ENCODE assay signal across 2 cellular contexts in the genomic region with DNA sequence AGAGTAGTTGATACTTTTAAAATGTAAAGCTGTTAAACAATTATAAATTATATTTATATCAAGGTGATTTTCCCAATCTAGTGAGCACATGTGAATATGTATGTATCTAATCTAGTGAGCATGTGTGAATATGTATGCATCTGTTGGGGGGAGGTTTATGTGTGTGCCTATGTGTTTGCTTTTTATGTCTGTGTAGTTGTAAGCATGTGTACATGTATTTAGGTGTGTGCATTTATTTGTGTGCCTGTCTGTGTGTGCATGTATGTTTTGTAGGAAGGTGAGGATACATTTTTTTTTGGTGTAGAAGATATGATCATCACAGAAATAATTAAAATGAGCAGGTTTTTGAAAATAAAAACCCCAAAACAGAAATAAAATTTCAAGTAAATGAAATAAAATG.
TF ChIP-seq lines count a peak whose summit lies in the region.

No MANE protein-coding gene starts in this region.

TF ChIP-seq in HepG2, 621 proteins besides CTCF, POLR2A, EP300 and RAD21:
- TF ChIP-seq, protein P1, sequence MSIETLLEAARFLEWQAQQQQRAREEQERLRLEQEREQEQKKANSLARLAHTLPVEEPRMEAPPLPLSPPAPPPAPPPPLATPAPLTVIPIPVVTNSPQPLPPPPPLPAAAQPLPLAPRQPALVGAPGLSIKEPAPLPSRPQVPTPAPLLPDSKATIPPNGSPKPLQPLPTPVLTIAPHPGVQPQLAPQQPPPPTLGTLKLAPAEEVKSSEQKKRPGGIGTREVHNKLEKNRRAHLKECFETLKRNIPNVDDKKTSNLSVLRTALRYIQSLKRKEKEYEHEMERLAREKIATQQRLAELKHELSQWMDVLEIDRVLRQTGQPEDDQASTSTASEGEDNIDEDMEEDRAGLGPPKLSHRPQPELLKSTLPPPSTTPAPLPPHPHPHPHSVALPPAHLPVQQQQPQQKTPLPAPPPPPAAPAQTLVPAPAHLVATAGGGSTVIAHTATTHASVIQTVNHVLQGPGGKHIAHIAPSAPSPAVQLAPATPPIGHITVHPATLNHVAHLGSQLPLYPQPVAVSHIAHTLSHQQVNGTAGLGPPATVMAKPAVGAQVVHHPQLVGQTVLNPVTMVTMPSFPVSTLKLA (IDR thresholded peaks at IDR 0.05), result peak; percentile 33; the same call in 1 of the 2 replicates
- TF ChIP-seq ZNF136 (CRISPR knock-in tag; IDR thresholded peaks at IDR 0.05; ENCODE audit: low read depth), result no peak

TF ChIP-seq in WTC11, 78 proteins besides CTCF, POLR2A, EP300 and RAD21:
- TF ChIP-seq, protein P2, sequence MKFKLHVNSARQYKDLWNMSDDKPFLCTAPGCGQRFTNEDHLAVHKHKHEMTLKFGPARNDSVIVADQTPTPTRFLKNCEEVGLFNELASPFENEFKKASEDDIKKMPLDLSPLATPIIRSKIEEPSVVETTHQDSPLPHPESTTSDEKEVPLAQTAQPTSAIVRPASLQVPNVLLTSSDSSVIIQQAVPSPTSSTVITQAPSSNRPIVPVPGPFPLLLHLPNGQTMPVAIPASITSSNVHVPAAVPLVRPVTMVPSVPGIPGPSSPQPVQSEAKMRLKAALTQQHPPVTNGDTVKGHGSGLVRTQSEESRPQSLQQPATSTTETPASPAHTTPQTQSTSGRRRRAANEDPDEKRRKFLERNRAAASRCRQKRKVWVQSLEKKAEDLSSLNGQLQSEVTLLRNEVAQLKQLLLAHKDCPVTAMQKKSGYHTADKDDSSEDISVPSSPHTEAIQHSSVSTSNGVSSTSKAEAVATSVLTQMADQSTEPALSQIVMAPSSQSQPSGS (CRISPR knock-in tag; IDR thresholded peaks at IDR 0.05; ENCODE audit: borderline replicate concordance, low read depth), result no peak
- TF ChIP-seq, protein P3, sequence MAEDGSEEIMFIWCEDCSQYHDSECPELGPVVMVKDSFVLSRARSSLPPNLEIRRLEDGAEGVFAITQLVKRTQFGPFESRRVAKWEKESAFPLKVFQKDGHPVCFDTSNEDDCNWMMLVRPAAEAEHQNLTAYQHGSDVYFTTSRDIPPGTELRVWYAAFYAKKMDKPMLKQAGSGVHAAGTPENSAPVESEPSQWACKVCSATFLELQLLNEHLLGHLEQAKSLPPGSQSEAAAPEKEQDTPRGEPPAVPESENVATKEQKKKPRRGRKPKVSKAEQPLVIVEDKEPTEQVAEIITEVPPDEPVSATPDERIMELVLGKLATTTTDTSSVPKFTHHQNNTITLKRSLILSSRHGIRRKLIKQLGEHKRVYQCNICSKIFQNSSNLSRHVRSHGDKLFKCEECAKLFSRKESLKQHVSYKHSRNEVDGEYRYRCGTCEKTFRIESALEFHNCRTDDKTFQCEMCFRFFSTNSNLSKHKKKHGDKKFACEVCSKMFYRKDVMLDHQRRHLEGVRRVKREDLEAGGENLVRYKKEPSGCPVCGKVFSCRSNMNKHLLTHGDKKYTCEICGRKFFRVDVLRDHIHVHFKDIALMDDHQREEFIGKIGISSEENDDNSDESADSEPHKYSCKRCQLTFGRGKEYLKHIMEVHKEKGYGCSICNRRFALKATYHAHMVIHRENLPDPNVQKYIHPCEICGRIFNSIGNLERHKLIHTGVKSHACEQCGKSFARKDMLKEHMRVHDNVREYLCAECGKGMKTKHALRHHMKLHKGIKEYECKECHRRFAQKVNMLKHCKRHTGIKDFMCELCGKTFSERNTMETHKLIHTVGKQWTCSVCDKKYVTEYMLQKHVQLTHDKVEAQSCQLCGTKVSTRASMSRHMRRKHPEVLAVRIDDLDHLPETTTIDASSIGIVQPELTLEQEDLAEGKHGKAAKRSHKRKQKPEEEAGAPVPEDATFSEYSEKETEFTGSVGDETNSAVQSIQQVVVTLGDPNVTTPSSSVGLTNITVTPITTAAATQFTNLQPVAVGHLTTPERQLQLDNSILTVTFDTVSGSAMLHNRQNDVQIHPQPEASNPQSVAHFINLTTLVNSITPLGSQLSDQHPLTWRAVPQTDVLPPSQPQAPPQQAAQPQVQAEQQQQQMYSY (CRISPR knock-in tag; IDR thresholded peaks at IDR 0.05), result no peak
- TF ChIP-seq, protein P4, sequence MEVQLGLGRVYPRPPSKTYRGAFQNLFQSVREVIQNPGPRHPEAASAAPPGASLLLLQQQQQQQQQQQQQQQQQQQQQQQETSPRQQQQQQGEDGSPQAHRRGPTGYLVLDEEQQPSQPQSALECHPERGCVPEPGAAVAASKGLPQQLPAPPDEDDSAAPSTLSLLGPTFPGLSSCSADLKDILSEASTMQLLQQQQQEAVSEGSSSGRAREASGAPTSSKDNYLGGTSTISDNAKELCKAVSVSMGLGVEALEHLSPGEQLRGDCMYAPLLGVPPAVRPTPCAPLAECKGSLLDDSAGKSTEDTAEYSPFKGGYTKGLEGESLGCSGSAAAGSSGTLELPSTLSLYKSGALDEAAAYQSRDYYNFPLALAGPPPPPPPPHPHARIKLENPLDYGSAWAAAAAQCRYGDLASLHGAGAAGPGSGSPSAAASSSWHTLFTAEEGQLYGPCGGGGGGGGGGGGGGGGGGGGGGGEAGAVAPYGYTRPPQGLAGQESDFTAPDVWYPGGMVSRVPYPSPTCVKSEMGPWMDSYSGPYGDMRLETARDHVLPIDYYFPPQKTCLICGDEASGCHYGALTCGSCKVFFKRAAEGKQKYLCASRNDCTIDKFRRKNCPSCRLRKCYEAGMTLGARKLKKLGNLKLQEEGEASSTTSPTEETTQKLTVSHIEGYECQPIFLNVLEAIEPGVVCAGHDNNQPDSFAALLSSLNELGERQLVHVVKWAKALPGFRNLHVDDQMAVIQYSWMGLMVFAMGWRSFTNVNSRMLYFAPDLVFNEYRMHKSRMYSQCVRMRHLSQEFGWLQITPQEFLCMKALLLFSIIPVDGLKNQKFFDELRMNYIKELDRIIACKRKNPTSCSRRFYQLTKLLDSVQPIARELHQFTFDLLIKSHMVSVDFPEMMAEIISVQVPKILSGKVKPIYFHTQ (CRISPR knock-in tag; IDR thresholded peaks at IDR 0.05), result no peak
- TF ChIP-seq TEAD1 (CRISPR knock-in tag; IDR thresholded peaks at IDR 0.05), result no peak
- TF ChIP-seq FOXK1 (CRISPR knock-in tag; IDR thresholded peaks at IDR 0.05), result no peak
- no peak for TF ChIP-seq ZNF671 (CRISPR knock-in tag; IDR thresholded peaks at IDR 0.05)
- TF ChIP-seq, protein P5, sequence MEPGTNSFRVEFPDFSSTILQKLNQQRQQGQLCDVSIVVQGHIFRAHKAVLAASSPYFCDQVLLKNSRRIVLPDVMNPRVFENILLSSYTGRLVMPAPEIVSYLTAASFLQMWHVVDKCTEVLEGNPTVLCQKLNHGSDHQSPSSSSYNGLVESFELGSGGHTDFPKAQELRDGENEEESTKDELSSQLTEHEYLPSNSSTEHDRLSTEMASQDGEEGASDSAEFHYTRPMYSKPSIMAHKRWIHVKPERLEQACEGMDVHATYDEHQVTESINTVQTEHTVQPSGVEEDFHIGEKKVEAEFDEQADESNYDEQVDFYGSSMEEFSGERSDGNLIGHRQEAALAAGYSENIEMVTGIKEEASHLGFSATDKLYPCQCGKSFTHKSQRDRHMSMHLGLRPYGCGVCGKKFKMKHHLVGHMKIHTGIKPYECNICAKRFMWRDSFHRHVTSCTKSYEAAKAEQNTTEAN (CRISPR knock-in tag; IDR thresholded peaks at IDR 0.05), result no peak
- no peak for TF ChIP-seq NFATC4 (CRISPR knock-in tag; IDR thresholded peaks at IDR 0.05)
- TF ChIP-seq, protein P6, sequence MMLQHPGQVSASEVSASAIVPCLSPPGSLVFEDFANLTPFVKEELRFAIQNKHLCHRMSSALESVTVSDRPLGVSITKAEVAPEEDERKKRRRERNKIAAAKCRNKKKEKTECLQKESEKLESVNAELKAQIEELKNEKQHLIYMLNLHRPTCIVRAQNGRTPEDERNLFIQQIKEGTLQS (CRISPR knock-in tag; conservative IDR thresholded peaks at IDR 0.05), result no peak
- TF ChIP-seq, protein P7, sequence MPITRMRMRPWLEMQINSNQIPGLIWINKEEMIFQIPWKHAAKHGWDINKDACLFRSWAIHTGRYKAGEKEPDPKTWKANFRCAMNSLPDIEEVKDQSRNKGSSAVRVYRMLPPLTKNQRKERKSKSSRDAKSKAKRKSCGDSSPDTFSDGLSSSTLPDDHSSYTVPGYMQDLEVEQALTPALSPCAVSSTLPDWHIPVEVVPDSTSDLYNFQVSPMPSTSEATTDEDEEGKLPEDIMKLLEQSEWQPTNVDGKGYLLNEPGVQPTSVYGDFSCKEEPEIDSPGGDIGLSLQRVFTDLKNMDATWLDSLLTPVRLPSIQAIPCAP (CRISPR knock-in tag; IDR thresholded peaks at IDR 0.05), result no peak
- no peak for TF ChIP-seq ZNF317 (CRISPR knock-in tag; IDR thresholded peaks at IDR 0.05; ENCODE audit: borderline replicate concordance, low read depth)
- no peak for TF ChIP-seq ELF4 (CRISPR knock-in tag; IDR thresholded peaks at IDR 0.05; ENCODE audit: low read depth)
- no peak for TF ChIP-seq CREB1 (CRISPR knock-in tag; IDR thresholded peaks at IDR 0.05)
- TF ChIP-seq, protein P8, sequence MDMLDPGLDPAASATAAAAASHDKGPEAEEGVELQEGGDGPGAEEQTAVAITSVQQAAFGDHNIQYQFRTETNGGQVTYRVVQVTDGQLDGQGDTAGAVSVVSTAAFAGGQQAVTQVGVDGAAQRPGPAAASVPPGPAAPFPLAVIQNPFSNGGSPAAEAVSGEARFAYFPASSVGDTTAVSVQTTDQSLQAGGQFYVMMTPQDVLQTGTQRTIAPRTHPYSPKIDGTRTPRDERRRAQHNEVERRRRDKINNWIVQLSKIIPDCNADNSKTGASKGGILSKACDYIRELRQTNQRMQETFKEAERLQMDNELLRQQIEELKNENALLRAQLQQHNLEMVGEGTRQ (CRISPR knock-in tag; IDR thresholded peaks at IDR 0.05), result no peak
- TF ChIP-seq ZNF138 (CRISPR knock-in tag; conservative IDR thresholded peaks at IDR 0.05), result no peak
- TF ChIP-seq, protein P9, sequence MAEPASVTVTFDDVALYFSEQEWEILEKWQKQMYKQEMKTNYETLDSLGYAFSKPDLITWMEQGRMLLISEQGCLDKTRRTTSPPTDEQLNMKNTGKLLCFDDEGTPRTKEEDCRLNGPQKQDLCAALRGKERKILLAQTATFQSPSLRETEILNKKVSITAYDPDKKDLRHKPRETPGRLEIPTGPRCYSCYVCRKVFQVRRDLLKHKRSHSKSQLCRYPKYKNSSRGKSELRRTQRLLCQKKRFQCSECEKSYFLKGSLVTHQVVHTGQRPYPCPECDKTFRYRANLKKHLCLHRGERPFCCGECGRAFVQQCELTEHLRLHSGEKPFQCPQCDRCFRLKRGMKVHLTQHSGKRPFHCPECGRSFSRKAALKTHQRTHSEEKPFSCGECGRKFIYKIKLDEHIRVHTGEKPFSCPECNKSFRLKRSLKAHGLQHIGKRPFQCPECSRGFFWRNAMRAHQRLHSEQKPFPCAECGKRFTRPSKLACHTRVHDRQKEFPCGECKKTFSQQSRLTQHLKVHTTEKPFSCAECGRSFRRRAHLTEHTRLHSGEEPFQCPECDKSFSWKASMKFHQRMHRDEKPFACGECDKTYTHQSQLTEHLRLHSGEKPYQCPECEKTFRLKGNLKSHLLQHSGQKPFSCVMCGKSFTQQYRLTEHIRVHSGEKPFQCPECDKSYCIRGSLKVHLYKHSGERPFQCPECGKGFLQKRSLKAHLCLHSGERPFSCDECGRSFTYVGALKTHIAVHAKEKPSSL (CRISPR knock-in tag; conservative IDR thresholded peaks at IDR 0.05), result no peak
- no peak for TF ChIP-seq MYBL2 (CRISPR knock-in tag; IDR thresholded peaks at IDR 0.05)
- no peak for TF ChIP-seq CREM (CRISPR knock-in tag; IDR thresholded peaks at IDR 0.05)
- TF ChIP-seq NR2C2 (CRISPR knock-in tag; IDR thresholded peaks at IDR 0.05), result no peak
- TF ChIP-seq ZNF416 (CRISPR knock-in tag; IDR thresholded peaks at IDR 0.05), result no peak
